In the genomic region with DNA sequence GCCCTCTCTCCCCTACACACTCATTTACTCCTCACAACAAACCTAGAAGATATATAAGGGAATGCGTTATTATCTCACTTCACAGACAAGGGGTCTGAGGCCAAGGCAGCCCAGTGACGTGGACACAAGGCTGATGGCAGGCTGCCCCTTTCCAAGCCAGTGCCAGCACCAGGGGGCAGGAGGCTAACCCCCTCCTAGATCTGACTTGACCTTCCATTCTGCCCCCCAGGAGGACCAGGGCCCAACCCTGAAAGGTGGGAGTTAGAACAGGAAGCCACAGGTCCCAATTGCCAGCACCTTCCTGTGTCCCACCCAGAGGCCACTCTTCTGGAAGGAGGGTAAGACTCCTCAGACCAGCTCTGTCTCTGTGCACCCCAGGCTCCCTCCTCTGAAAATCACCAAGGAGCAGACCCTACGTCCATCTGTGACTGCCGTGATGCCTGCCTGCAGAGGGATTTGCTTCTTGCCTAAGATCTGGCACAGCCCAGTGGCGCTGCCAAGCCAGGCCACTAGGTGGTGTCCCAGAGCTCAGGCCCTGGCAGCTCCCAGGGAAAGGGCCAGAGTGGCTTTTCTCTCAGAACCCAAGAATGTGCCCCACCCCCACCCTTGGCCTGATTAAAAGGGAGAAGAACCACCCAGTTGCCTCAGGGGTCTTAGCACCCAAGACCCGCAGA, we compare ENCODE assay signal across 1 cellular context.
TF ChIP-seq lines count a peak whose summit lies in the region.

No MANE protein-coding gene starts in this region.

TF ChIP-seq in HCT116, 20 proteins besides CTCF, POLR2A, EP300 and RAD21 (continued from another document):
- no peak for TF ChIP-seq ATF3 (IDR thresholded peaks at IDR 0.05)
